8 cellular contexts compared by ENCODE assay signal in the genomic region with DNA sequence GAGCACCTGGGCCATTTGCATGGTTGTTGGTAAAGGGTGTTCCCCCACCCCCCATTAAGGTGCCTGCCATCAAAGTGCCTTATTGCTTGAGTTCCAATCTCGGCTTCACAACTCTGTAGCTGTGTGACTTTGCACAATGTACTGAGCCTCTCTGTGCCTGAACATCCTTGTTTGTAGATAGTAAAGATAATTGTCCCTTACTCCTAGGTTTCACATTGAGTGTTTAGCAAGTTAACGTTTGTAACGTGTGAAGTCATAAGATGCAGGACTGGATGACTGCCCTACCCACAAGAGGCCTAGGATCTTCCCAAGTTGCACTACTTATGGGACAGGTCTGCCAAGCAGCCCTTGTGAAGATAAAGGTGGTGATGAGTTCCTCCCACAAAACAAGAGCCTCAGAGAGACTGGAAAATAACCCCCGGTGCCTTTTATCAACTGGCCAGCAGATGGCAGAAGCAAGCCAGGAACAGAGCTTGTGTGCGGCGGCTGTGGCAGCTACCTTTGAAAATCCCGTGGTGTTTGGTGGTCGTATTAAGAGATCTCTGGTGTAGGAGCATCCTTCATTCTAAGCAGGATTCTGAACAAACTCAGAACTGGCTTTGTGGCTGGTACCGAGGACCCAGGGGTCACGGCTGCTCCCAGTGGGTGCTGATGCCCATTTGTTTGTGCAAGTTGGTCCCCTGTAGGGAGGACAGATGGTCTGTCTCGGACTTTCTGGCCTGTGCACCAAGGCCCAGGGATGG.
DNase-seq lines count a peak whose midpoint lies in the region; ATAC-seq and TF ChIP-seq lines count a peak whose summit lies in the region.

No MANE protein-coding gene starts in this region.

- H3K27me3 ChIP-seq in AG04450 (ENCODE audit: control insufficient read depth, insufficient read depth, low read length): peaks cover 12% of the 10 kb centered on the region
- H3K27me3 ChIP-seq in right lobe of liver: peaks cover 0 to 3% of the 10 kb centered on the region in 2 donors

- CTCF ChIA-PET in AG04450 (lab: Charles Lee): interaction anchor here (0.6 to 3.6 kb wide), 38 partner anchors 9 to 1839 kb away, joined by 3 to 31 read pairs (median 4); a partner anchor contains a TSS

- H3K9me3 ChIP-seq in AG04450 (ENCODE audit: control insufficient read depth, insufficient read depth, low read length) (no peaks in the 10 kb centered on the region), right lobe of liver (no peaks in the 10 kb centered on the region)

- TF ChIP-seq POLR2A in right lobe of liver (IDR thresholded peaks at IDR 0.05): no peak

- H3K36me3 ChIP-seq in right lobe of liver: no peaks in the 10 kb centered on the region

- intact Hi-C loops in right lobe of liver (cut with DNase I): no loop called here

- TF ChIP-seq CTCF in AG04450 (IDR thresholded peaks at IDR 0.05; ENCODE audit: low read depth, low read length): peak; percentile 94
- TF ChIP-seq CTCF in coronary artery (IDR thresholded peaks at IDR 0.05): peak; percentile 86
- TF ChIP-seq CTCF in right lobe of liver (IDR thresholded peaks at IDR 0.05): peak; percentile 80 to 91 (median 89)

- POLR2A ChIA-PET in AG04450 (lab: Yijun Ruan, JAX): no interaction called here

- DNase-seq in AG04450 (ENCODE audit: low read depth, low spot score) (no peak), NCI-H524 (lab: John Stamatoyannopoulos, UW) (peak; percentile 53 to 83), coronary artery (ENCODE audit: low spot score) (no peak), right lobe of liver (peak in 1 of 3 donors; percentile 61)
- DNase-seq in activated CD4-positive, alpha-beta T cell treated with anti-CD3 and anti-CD28 coated beads for 48 hours: peak; percentile 78
- peak; percentile 41 for DNase-seq in stimulated activated CD8-positive, alpha-beta memory T cell treated with anti-CD3 and anti-CD28 coated beads, Interleukin-12 subunit alpha, Interleukin-12 subunit beta, amount 100 ng/mL, for 1 hour (ENCODE audit: low read depth)

- ATAC-seq in GM18861 (IDR thresholded peaks at IDR 0.05; ENCODE audit: unreplicated experiment) (peak; percentile 53), HG03439 (IDR thresholded peaks at IDR 0.05; ENCODE audit: unreplicated experiment) (peak; percentile 56), right lobe of liver (peak; percentile 59 to 74 (median 69))

- H3K4me3 ChIP-seq in AG04450 (ENCODE audit: low read depth, low read length): no peak overlapping the region
- H3K4me3 ChIP-seq in coronary artery: peak overlapping the region; percentile 15
- H3K4me3 ChIP-seq in right lobe of liver: no peak overlapping the region

- peaks cover 0 to 7% (median 0%) of the 10 kb centered on the region in 4 donors for H3K4me1 ChIP-seq in right lobe of liver

- no peak overlapping the region for H3K27ac ChIP-seq in AG04450 (ENCODE audit: low read depth, low read length)
- H3K27ac ChIP-seq in coronary artery: no peak overlapping the region
- H3K27ac ChIP-seq in right lobe of liver: no peak overlapping the region

- WGBS in right lobe of liver (ENCODE audit: insufficient coverage, low coverage, low lambda C conversion rate, missing lambda C conversion rate): 15% methylated on average over 5 of the region's 11 CpGs

Comparison
In these comparisons a context has a peak if more than half of its experiments do, and no peak if none do; other contexts are left out.
1. DNase-seq: peak in NCI-H524 (2 of 2), activated CD4-positive, alpha-beta T cell treated with anti-CD3 and anti-CD28 coated beads for 48 hours (single experiment) and stimulated activated CD8-positive, alpha-beta memory T cell treated with anti-CD3 and anti-CD28 coated beads, Interleukin-12 subunit alpha, Interleukin-12 subunit beta, amount 100 ng/mL, for 1 hour (single experiment); none in AG04450 (single experiment) and coronary artery (single experiment).
2. Peak in every context shown above with its lines, with median percentiles within 50 percentile points of each other: CTCF ChIP-seq and ATAC-seq.